In genomic region chr16:66751992-66752322, GRCh38 we compare ENCODE assay signal across 9 cellular contexts. TPM values are rescaled to one million over a fixed set of nuclear protein-coding genes. Genes with fewer than 3 reads are reported as not detected.
DNase-seq lines count a peak whose midpoint lies in the region; ATAC-seq and TF ChIP-seq lines count a peak whose summit lies in the region.
"Had no signal": no experiment of that assay in that cellular context is flagged by ENCODE, and none has a peak within 500 bp of the region (broad histone marks: within the 10 kb centered on the region; RNA-seq: fewer than 3 reads in every experiment).

No MANE protein-coding gene starts in this region.

- H3K9ac ChIP-seq in rectal smooth muscle tissue (ENCODE audit: low read length) = no peak overlapping the region

- DNase-seq in G401 (ENCODE audit: low spot score) (peak; percentile 11), Panc1 (ENCODE audit: low read depth, low spot score) (no peak), epithelial cell of prostate (ENCODE audit: low read depth, low spot score) (no peak), OCI-M1 (lab: John Stamatoyannopoulos, UW) (no peak), iPS-NIHi11 (ENCODE audit: low spot score) (no peak), activated gamma-delta T cell (lab: John Stamatoyannopoulos, UW) (no peak)

- POLR2A ChIA-PET in Panc1 (lab: Charles Lee) = interaction anchor here (0.6 kb wide), 1 partner anchor 59 kb away, joined by 5 read pairs; no protein-coding TSS in a partner anchor

- H3K4me1 ChIP-seq in Panc1 (ENCODE audit: control insufficient read depth, insufficient read depth, low read length) (peaks cover 11% of the 10 kb centered on the region), rectal smooth muscle tissue (ENCODE audit: control insufficient read depth, insufficient read depth, low read length) (peaks cover 18% of the 10 kb centered on the region)

- peak; percentile 27 for TF ChIP-seq CTCF in Panc1 (IDR thresholded peaks at IDR 0.05)

- H3K36me3 ChIP-seq in Panc1 (ENCODE audit: control insufficient read depth, insufficient read depth, low read length) (peaks cover 8% of the 10 kb centered on the region), rectal smooth muscle tissue (ENCODE audit: control insufficient read depth, insufficient read depth, low read length) (peaks cover 9% of the 10 kb centered on the region)

- CTCF ChIA-PET in Panc1 (lab: Charles Lee) = interaction anchor here (0.7 kb wide), 1 partner anchor 89 kb away, joined by 6 read pairs; no protein-coding TSS in a partner anchor

- no peaks in the 10 kb centered on the region for H3K9me3 ChIP-seq in Panc1 (ENCODE audit: control insufficient read depth, insufficient read depth, low read depth, low read length)

- ATAC-seq in Panc1 (no peak), GM18520 (IDR thresholded peaks at IDR 0.05; ENCODE audit: unreplicated experiment) (no peak)

- H3K27ac ChIP-seq in Panc1 (ENCODE audit: low read length) (peak overlapping the region; percentile 46), epithelial cell of prostate (peak overlapping the region; percentile 57), rectal smooth muscle tissue (ENCODE audit: low read depth, low read length) (peak overlapping the region; percentile 93)

- H3K4me3 ChIP-seq in Panc1 (ENCODE audit: low read depth in 2 of 2, low read length in 2 of 2) (peak overlapping the region; percentile 51 to 79), rectal smooth muscle tissue (ENCODE audit: low read length) (peak overlapping the region; percentile 88)

- H3K27me3 ChIP-seq in Panc1 (ENCODE audit: control insufficient read depth, insufficient read depth, low read length) (no peaks in the 10 kb centered on the region), rectal smooth muscle tissue (ENCODE audit: control insufficient read depth, insufficient read depth, low read length) (no peaks in the 10 kb centered on the region)

- intact Hi-C loops in Panc1 (cut with micrococcal nuclease; ENCODE audit: unreplicated experiment) = no loop called here

- in situ Hi-C loops in G401 (cut with HindIII; ENCODE audit: low sequenced_read_pairs) (no loop called here), Panc1 (cut with HindIII; ENCODE audit: low pct_unique_long_range_greater_than_20kb, low sequenced_read_pairs) (no loop called here)

- no TSS peak for BruUV-seq in Panc1 (replicated peaks; lab: Mats Ljungman, UMichigan)

RNA-seq across cellular contexts. Expression of gene DYNC1LI2, which starts 0.5 kb away (rescaled TPM):
- total RNA-seq in G401 (2014; rRNA removed; shearing (Covaris generic)) = 41.6 and 63.4 TPM in 2 replicates
- 103 TPM for total RNA-seq in Panc1 (2021; ENCODE audit: unreplicated experiment)
- 64.9 TPM for polyA plus RNA-seq in Panc1 (2012; ENCODE audit: insufficient read length)

RNA-seq across cellular contexts. Expression of gene TERB1, which starts 49.4 kb away (rescaled TPM):
- total RNA-seq in G401 (2014; rRNA removed; shearing (Covaris generic)) = not detected in 2 replicates
- total RNA-seq in Panc1 (2021; ENCODE audit: unreplicated experiment) = not detected
- not detected for polyA plus RNA-seq in Panc1 (2012; ENCODE audit: insufficient read length)
- total RNA-seq: SK-MEL-5 had no signal

RNA-seq across cellular contexts. Expression of gene CMTM4, which starts 55.4 kb away (rescaled TPM):
- total RNA-seq in G401 (2014; rRNA removed; shearing (Covaris generic)) = 11.9 and 22.5 TPM in 2 replicates
- total RNA-seq in Panc1 (2021; ENCODE audit: unreplicated experiment) = 51.9 TPM
- 33.1 TPM for polyA plus RNA-seq in Panc1 (2012; ENCODE audit: insufficient read length)
